In the genomic region with DNA sequence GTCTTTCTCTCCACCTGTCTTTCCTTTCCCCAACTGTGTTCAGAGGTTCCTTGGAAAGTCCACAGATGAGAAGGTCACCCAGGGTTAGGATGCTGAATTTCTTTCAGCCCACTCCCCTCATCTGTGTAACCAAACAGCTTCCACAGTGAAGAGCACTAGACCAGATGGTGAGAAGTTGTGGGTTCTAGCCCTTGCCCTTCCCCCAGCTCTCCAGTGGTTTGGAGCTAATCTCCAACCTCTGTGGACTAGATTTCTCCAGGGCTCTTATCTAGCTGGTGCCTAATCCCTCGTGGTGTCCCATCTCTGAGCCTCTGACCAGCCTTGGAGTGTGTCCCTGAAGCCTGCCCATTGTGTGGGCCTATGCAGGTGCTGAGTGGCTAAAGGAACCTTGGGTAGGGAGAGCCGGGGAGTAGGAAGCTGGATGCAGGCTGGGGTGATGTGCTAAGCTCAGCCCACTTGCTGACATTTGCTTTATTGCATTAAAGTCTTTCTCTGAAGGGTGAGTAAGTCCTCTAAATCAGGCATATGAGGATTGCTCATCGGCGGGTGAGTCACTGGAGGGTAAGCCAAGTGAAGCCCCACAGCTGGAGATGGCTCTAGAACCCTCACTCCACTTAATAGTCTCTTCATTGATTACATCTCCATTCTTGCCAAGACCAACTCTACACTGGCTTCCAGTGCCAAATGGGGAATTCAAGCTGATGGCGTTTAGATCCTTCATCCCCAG, we compare ENCODE assay signal across 8 cellular contexts. TPM values are rescaled to one million over a fixed set of nuclear protein-coding genes. Genes with fewer than 3 reads are reported as not detected.
DNase-seq lines count a peak whose midpoint lies in the region; ATAC-seq, FAIRE-seq and TF ChIP-seq lines count a peak whose summit lies in the region.

No MANE protein-coding gene starts in this region.

- TF ChIP-seq POLR2A in HepG2 (IDR thresholded peaks at IDR 0.05; ENCODE audit: insufficient read depth in 1 of 2, low read depth in 2 of 2, low read length in 2 of 2), result no peak

- DNase-seq in AG08395 (ENCODE audit: low spot score) (peak; percentile 82), LHCN-M2 (ENCODE audit: low read depth) (peak; percentile 93), HepG2 (ENCODE audit: low spot score) (no peak), NCI-H524 treated with DMSO at 0.1 percent for 48 hours (lab: John Stamatoyannopoulos, UW) (no peak)

- peaks cover 5% of the 10 kb centered on the region for H3K9me3 Mint-ChIP-seq in activated naive CD4-positive, alpha-beta T cell treated with anti-CD3 and anti-CD28 coated beads, Interleukin-2, amount 50 U/mL, for 24 hours

- intact Hi-C loops in HepG2 (cut with micrococcal nuclease; ENCODE audit: unreplicated experiment), result no loop called here

- peak; percentile 29 for ATAC-seq in HepG2
- ATAC-seq in GM18873 (IDR thresholded peaks at IDR 0.05; ENCODE audit: low FRiP score, unreplicated experiment), result no peak
- ATAC-seq in HG03460 (IDR thresholded peaks at IDR 0.05; ENCODE audit: unreplicated experiment), result no peak
- ATAC-seq in GM18517 (IDR thresholded peaks at IDR 0.05; ENCODE audit: unreplicated experiment), result no peak

- H3K9ac ChIP-seq in HepG2 (ENCODE audit: insufficient read depth, low read depth, low read length), result no peak overlapping the region

- no peaks in the 10 kb centered on the region for H3K9me3 ChIP-seq in HepG2 (ENCODE audit: low read length)

- H4K20me1 ChIP-seq in HepG2 (ENCODE audit: insufficient read depth, low read length), result no peaks in the 10 kb centered on the region

- H3K79me2 ChIP-seq in HepG2 (ENCODE audit: insufficient read depth, low read length), result no peaks in the 10 kb centered on the region

- H2AFZ ChIP-seq in HepG2 (ENCODE audit: low read length), result no peak overlapping the region

- BruUV-seq in HepG2 (replicated peaks; lab: Mats Ljungman, UMichigan), result no TSS peak

- no peaks in the 10 kb centered on the region for H3K27me3 ChIP-seq in HepG2 (ENCODE audit: control insufficient read depth in 1 of 2, insufficient read depth in 2 of 2, low read length in 2 of 2)

- peaks cover 39% of the 10 kb centered on the region for H3K36me3 Mint-ChIP-seq in activated naive CD4-positive, alpha-beta T cell treated with anti-CD3 and anti-CD28 coated beads, Interleukin-2, amount 50 U/mL, for 24 hours

- in situ Hi-C loops in HepG2 (cut with HindIII; ENCODE audit: extremely low pct_ligation_motif_present, low pct_unique_long_range_greater_than_20kb), result no loop called here

- H3K4me3 ChIP-seq in HepG2 (replicated peaks in 1 of 3; ENCODE audit: insufficient read depth in 1 of 3, low read depth in 2 of 3, low read length in 3 of 3), result no peak overlapping the region

- no peaks in the 10 kb centered on the region for H3K27me3 Mint-ChIP-seq in activated naive CD4-positive, alpha-beta T cell treated with anti-CD3 and anti-CD28 coated beads, Interleukin-2, amount 50 U/mL, for 24 hours

- CTCF ChIA-PET in HepG2 (lab: Yijun Ruan, JAX; ENCODE audit: low intra/inter-chr PET ratio, low total read pairs), result no interaction called here

- POLR2A ChIA-PET in HepG2 (lab: Yijun Ruan, JAX), result interaction anchor here (0.9 kb wide), 1 partner anchor 12 kb away, joined by 3 read pairs; no protein-coding TSS in a partner anchor

- peaks cover 41% of the 10 kb centered on the region for H3K4me1 Mint-ChIP-seq in activated naive CD4-positive, alpha-beta T cell treated with anti-CD3 and anti-CD28 coated beads, Interleukin-2, amount 50 U/mL, for 24 hours

- TF ChIP-seq CTCF in HepG2 (CRISPR knock-in tag; IDR thresholded peaks at IDR 0.05), result no peak

- H3K36me3 ChIP-seq in HepG2 (replicated peaks in 1 of 2; ENCODE audit: control insufficient read depth in 1 of 2, insufficient read depth in 2 of 2, low read length in 2 of 2), result peaks cover 0 to 1% of the 10 kb centered on the region in 2 experiments; a peak in 1 of 5 replicates

- H3K4me1 ChIP-seq in HepG2 (ENCODE audit: insufficient read depth, low read length), result peaks cover 15% of the 10 kb centered on the region

- 23% methylated on average over 3 of the region's 5 CpGs for WGBS in HepG2 (ENCODE audit: low lambda C conversion rate)

- no peak for FAIRE-seq in HepG2 (lab: Jason Lieb, UNC)

- TF ChIP-seq RAD21 in HepG2 (CRISPR knock-in tag; IDR thresholded peaks at IDR 0.05), result no peak

- peak overlapping the region; percentile 34 for H3K4me2 ChIP-seq in HepG2 (ENCODE audit: low read depth, low read length)

- H3K27ac ChIP-seq in HepG2 (ENCODE audit: extremely low read length, insufficient read depth, low read length), result no peak overlapping the region

- H3K4me3 Mint-ChIP-seq in activated naive CD4-positive, alpha-beta T cell treated with anti-CD3 and anti-CD28 coated beads, Interleukin-2, amount 50 U/mL, for 24 hours, result peak overlapping the region; percentile 63

- peak overlapping the region; percentile 96 for H3K27ac Mint-ChIP-seq in activated naive CD4-positive, alpha-beta T cell treated with anti-CD3 and anti-CD28 coated beads, Interleukin-2, amount 50 U/mL, for 24 hours

- TF ChIP-seq EP300 in HepG2 (IDR thresholded peaks at IDR 0.05; ENCODE audit: low read depth in 2 of 2, low read length in 2 of 2) (no peak), HepG2 (CRISPR knock-in tag; IDR thresholded peaks at IDR 0.05; ENCODE audit: borderline replicate concordance) (no peak)

TF ChIP-seq in HepG2, 621 proteins besides CTCF, POLR2A, EP300 and RAD21 (continues in another document):
- peak; percentile 11 for TF ChIP-seq ASH2L (IDR thresholded peaks at IDR 0.05; ENCODE audit: insufficient read length, low read depth, low read length)
- TF ChIP-seq FOSL2 (CRISPR knock-in tag; IDR thresholded peaks at IDR 0.05), result 0 out of 2 replicates have a peak, but pooled peaks have one; percentile 17
- TF ChIP-seq, protein P1, sequence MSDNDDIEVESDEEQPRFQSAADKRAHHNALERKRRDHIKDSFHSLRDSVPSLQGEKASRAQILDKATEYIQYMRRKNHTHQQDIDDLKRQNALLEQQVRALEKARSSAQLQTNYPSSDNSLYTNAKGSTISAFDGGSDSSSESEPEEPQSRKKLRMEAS (IDR thresholded peaks at IDR 0.05), result no peak

RNA-seq across cellular contexts. Expression of a gene that starts 14.9 kb away (rescaled TPM):
- total RNA-seq in LHCN-M2 (2014; rRNA removed) (38.6 and 39.7 TPM in 2 replicates), HepG2 (2016; rRNA removed; fragmentation: Illumina TruSeq; extraction: Trizol) (1.4 and 1.5 TPM in 2 replicates)
- polyA plus RNA-seq in LHCN-M2 (2012), result 16.7 TPM
- total RNA-seq in HepG2 (2016; cell fraction: cytosol; rRNA removed; fragmentation: Illumina TruSeq; extraction: Trizol; ENCODE audit: low read depth), result 0.35 and 0.71 TPM in 2 replicates
- 1.2 and 1.5 TPM in 2 replicates for total RNA-seq in HepG2 (2016; cell fraction: insoluble cytoplasmic fraction; rRNA removed; fragmentation: Illumina TruSeq; extraction: Trizol)
- total RNA-seq in HepG2 (2016; cell fraction: membrane; rRNA removed; fragmentation: Illumina TruSeq; extraction: Trizol), result 1.7 and 2.0 TPM in 2 replicates
- 0.88 and 0.99 TPM in 2 replicates for total RNA-seq in HepG2 (2016; cell fraction: nucleus; rRNA removed; fragmentation: Illumina TruSeq; extraction: Trizol)
- 3.7 and 5.8 TPM in 2 replicates for polyA plus RNA-seq in HepG2 (2011; rRNA removed)
- 6.6 and 7.0 TPM in 2 replicates for polyA plus RNA-seq in HepG2 (2011; cell fraction: cytosol; rRNA removed)
- polyA plus RNA-seq in HepG2 (2011; cell fraction: nucleus; rRNA removed), result 4.5 and 4.8 TPM in 2 replicates
- polyA plus RNA-seq in HepG2 (2012), result 2.3 and 5.4 TPM in 2 replicates
- polyA plus RNA-seq in HepG2 (2016; cell fraction: cytosol; fragmentation: Illumina TruSeq; extraction: Trizol; ENCODE audit: low read depth), result 0.44 and 0.53 TPM in 2 replicates
- 1.4 and 1.6 TPM in 2 replicates for polyA plus RNA-seq in HepG2 (2016; cell fraction: insoluble cytoplasmic fraction; fragmentation: Illumina TruSeq; extraction: Trizol; ENCODE audit: low read depth)
- 1.2 and 1.7 TPM in 2 replicates for polyA plus RNA-seq in HepG2 (2016; cell fraction: membrane; fragmentation: Illumina TruSeq; extraction: Trizol; ENCODE audit: low read depth)
- 0.82 and 1.5 TPM in 2 replicates for polyA plus RNA-seq in HepG2 (2016; cell fraction: nucleus; fragmentation: Illumina TruSeq; extraction: Trizol; ENCODE audit: insufficient read depth, low read depth)
- polyA minus RNA-seq in HepG2 (2011; rRNA and poly(A)+ RNA removed; ENCODE audit: low replicate concordance), result 26.8 and 47.7 TPM in 2 replicates
- polyA minus RNA-seq in HepG2 (2011; cell fraction: cytosol; rRNA and poly(A)+ RNA removed), result 12.5 and 15.5 TPM in 2 replicates
- 4.5 and 6.5 TPM in 2 replicates for polyA minus RNA-seq in HepG2 (2011; cell fraction: nucleus; rRNA and poly(A)+ RNA removed)

RNA-seq across cellular contexts. Expression of a gene that starts 54.9 kb away (rescaled TPM):
- total RNA-seq in LHCN-M2 (2014; rRNA removed) (34.8 and 44.7 TPM in 2 replicates), HepG2 (2016; rRNA removed; fragmentation: Illumina TruSeq; extraction: Trizol) (48.0 and 85.7 TPM in 2 replicates)
- polyA plus RNA-seq in LHCN-M2 (2012), result 12.4 TPM
- 3.2 and 3.5 TPM in 2 replicates for total RNA-seq in HepG2 (2016; cell fraction: cytosol; rRNA removed; fragmentation: Illumina TruSeq; extraction: Trizol; ENCODE audit: low read depth)
- 46.4 and 83.6 TPM in 2 replicates for total RNA-seq in HepG2 (2016; cell fraction: insoluble cytoplasmic fraction; rRNA removed; fragmentation: Illumina TruSeq; extraction: Trizol)
- 7.5 and 8.5 TPM in 2 replicates for total RNA-seq in HepG2 (2016; cell fraction: membrane; rRNA removed; fragmentation: Illumina TruSeq; extraction: Trizol)
- 37.1 and 40.3 TPM in 2 replicates for total RNA-seq in HepG2 (2016; cell fraction: nucleus; rRNA removed; fragmentation: Illumina TruSeq; extraction: Trizol)
- polyA plus RNA-seq in HepG2 (2011; rRNA removed), result 7.6 and 11.7 TPM in 2 replicates
- 4.1 and 6.7 TPM in 2 replicates for polyA plus RNA-seq in HepG2 (2011; cell fraction: cytosol; rRNA removed)
- polyA plus RNA-seq in HepG2 (2011; cell fraction: nucleus; rRNA removed), result 5.1 and 6.5 TPM in 2 replicates
- 27.9 and 52.1 TPM in 2 replicates for polyA plus RNA-seq in HepG2 (2012)
- 0.59 and 0.88 TPM in 2 replicates for polyA plus RNA-seq in HepG2 (2016; cell fraction: cytosol; fragmentation: Illumina TruSeq; extraction: Trizol; ENCODE audit: low read depth)
- polyA plus RNA-seq in HepG2 (2016; cell fraction: insoluble cytoplasmic fraction; fragmentation: Illumina TruSeq; extraction: Trizol; ENCODE audit: low read depth), result 68.8 and 70.8 TPM in 2 replicates
- 1.4 and 1.9 TPM in 2 replicates for polyA plus RNA-seq in HepG2 (2016; cell fraction: membrane; fragmentation: Illumina TruSeq; extraction: Trizol; ENCODE audit: low read depth)
- polyA plus RNA-seq in HepG2 (2016; cell fraction: nucleus; fragmentation: Illumina TruSeq; extraction: Trizol; ENCODE audit: insufficient read depth, low read depth), result 43.2 and 43.3 TPM in 2 replicates
- polyA minus RNA-seq in HepG2 (2011; rRNA and poly(A)+ RNA removed; ENCODE audit: low replicate concordance), result 4.0 and 7.2 TPM in 2 replicates
- polyA minus RNA-seq in HepG2 (2011; cell fraction: cytosol; rRNA and poly(A)+ RNA removed), result 14.2 and 14.6 TPM in 2 replicates
- 16.0 and 18.0 TPM in 2 replicates for polyA minus RNA-seq in HepG2 (2011; cell fraction: nucleus; rRNA and poly(A)+ RNA removed)

Comparison
In these comparisons a context has a peak if more than half of its experiments do, and no peak if none do; other contexts are left out.
1. DNase-seq: peak in AG08395 (single experiment) and LHCN-M2 (single experiment); none in HepG2 (single experiment) and NCI-H524 treated with DMSO at 0.1 percent for 48 hours (single experiment).
2. RNA of a gene that starts 14.9 kb away (total RNA-seq): 38.6 to 39.7 TPM in LHCN-M2; 0.35 to 2.0 TPM in HepG2; every median in the first group is over 10 times any median in the second.